1 cellular context compared by ENCODE assay signal in genomic region chr13:94232161-94232560, GRCh38.
TF ChIP-seq lines count a peak whose summit lies in the region.

No MANE protein-coding gene starts in this region.

TF ChIP-seq in GM23338, 12 proteins besides CTCF, POLR2A, EP300 and RAD21 (continued from another document):
- TF ChIP-seq REST (IDR thresholded peaks at IDR 0.05; ENCODE audit: unreplicated experiment) (no peak), POLR2AphosphoS5 (IDR thresholded peaks at IDR 0.05; ENCODE audit: low read depth) (no peak), STAT1 (IDR thresholded peaks at IDR 0.05; ENCODE audit: unreplicated experiment) (no peak)
